In the genomic region with DNA sequence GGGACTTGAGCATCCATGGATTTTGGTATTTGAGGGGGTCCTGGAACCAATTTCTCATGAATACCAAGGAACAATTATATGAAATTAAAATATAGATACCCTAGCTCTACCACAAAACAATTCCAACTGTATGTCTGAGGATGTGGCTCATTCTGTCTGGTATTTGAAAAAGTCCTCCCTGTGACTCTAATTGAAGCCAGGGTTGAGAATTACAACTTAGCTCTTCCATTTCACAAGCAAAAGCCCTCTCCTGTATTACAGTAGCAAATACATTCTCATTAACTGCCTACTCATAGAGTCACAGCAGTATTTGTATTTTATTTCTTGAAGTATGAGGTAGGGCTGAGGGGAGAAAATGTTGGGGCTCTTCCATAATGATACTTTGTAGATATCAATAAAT, we compare ENCODE assay signal across 9 cellular contexts.
"Had no signal": no experiment of that assay in that cellular context is flagged by ENCODE, and none has a peak within 500 bp of the region (broad histone marks: within the 10 kb centered on the region; RNA-seq: fewer than 3 reads in every experiment).

No MANE protein-coding gene starts in this region.

- H3K4me3 ChIP-seq: K562 had no signal

- H3K9ac ChIP-seq: KMS-11 had no signal

- H3K27me3 Mint-ChIP-seq: IgD-negative memory B cell had no signal

- DNase-seq: IMR-90, KBM-7, KG1 had no signal

- FAIRE-seq: HepG2, HTR-8/SVneo, K562 had no signal

- H3K4me1 Mint-ChIP-seq: IgD-negative memory B cell had no signal

- H3K4me3 Mint-ChIP-seq: IgD-negative memory B cell had no signal

- H3K27ac Mint-ChIP-seq: IgD-negative memory B cell had no signal

- H3K27ac ChIP-seq: HL-60, KMS-11 had no signal

- H3K36me3 Mint-ChIP-seq: IgD-negative memory B cell had no signal

- H3K4me2 ChIP-seq: KMS-11 had no signal
